10 cellular contexts compared by ENCODE assay signal in the genomic region with DNA sequence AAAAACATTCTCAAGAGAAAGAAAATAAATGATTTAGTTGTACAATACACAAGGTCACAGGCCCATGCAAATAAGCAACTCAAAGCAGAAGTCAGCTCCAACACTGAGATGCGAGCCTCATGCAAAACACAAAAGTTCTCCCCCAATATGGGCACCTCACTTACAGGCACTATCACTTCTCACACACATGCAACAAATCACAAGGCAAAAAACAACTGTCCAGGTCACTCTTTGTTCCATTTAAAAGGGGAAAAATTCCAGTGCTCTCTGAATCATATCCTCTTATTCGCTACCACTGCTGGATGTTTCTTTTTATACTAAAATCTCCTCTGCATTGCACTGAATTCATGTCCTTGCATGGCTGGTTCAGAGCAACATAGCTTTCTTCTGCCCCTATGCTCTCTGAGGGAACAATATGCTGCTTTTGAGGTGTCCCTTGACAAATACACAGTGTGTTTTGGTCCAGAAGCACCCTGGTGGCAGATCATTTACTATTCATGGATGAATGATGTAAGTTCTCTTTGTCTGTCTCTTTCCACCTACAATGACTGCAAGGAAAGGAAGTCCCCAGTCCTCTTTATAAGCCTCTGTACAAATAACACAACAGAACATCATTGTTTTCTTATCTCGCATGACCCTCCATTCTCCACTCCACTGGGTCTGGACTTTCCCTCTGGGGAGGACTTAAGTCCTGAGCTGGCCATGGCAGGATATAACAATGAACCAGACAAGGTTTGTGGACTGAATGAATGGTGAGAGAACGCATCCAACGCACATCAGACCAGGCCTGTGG.
DNase-seq lines count a peak whose midpoint lies in the region; ATAC-seq, FAIRE-seq and TF ChIP-seq lines count a peak whose summit lies in the region.
"Had no signal": no experiment of that assay in that cellular context is flagged by ENCODE, and none has a peak within 500 bp of the region (broad histone marks: within the 10 kb centered on the region; RNA-seq: fewer than 3 reads in every experiment).

No MANE protein-coding gene starts in this region.

- no peaks in the 10 kb centered on the region; the same call in 1 of the 2 replicates for H4K20me1 ChIP-seq in HepG2 (ENCODE audit: insufficient read depth, low read length)

- intact Hi-C loops in HepG2 (cut with micrococcal nuclease; ENCODE audit: unreplicated experiment) (loop anchor here (2.0 kb wide), 1 partner anchor 16 kb away; no protein-coding TSS in a partner anchor), right lobe of liver (cut with DNase I) (no loop called here), transverse colon (cut with DNase I; ENCODE audit: low total_unique reads) (no loop called here)
- intact Hi-C loops in activated CD8-positive, alpha-beta T cell treated with anti-CD3 and anti-CD28 coated beads for 36 hours (cut with micrococcal nuclease) = no loop called here

- H3K27me3 Mint-ChIP-seq in activated CD8-positive, alpha-beta T cell treated with anti-CD3 and anti-CD28 coated beads for 36 hours = no peaks in the 10 kb centered on the region

- H3K79me2 ChIP-seq in HepG2 (ENCODE audit: insufficient read depth, low read length) = no peaks in the 10 kb centered on the region

- FAIRE-seq in HepG2 (lab: Jason Lieb, UNC) = peak; percentile 59

- DNase-seq in HepG2 (ENCODE audit: low spot score) (peak; percentile 93), right lobe of liver (no peak), amniotic stem cell (lab: John Stamatoyannopoulos, UW) (no peak), G401 (ENCODE audit: low spot score) (no peak), transverse colon (no peak), SIG-M5 (lab: John Stamatoyannopoulos, UW) (no peak)
- no peak for DNase-seq in activated CD8-positive, alpha-beta T cell treated with anti-CD3 and anti-CD28 coated beads for 36 hours
- DNase-seq: DND-41 had no signal

- H3K9me3 ChIP-seq in HepG2 (ENCODE audit: low read length) (no peaks in the 10 kb centered on the region), right lobe of liver (no peaks in the 10 kb centered on the region), transverse colon (no peaks in the 10 kb centered on the region)
- H3K9me3 ChIP-seq: Peyer's patch had no signal

- peak in 1 of 2 experiments; percentile 67; a peak in 2 of 4 replicates for TF ChIP-seq EP300 in HepG2 (IDR thresholded peaks at IDR 0.05; ENCODE audit: low read depth in 2 of 2, low read length in 2 of 2)
- peak; percentile 13; the same call in 1 of the 2 replicates for TF ChIP-seq EP300 in HepG2 (CRISPR knock-in tag; IDR thresholded peaks at IDR 0.05; ENCODE audit: borderline replicate concordance)
- no peak for TF ChIP-seq EP300 in transverse colon (IDR thresholded peaks at IDR 0.05; ENCODE audit: low read depth)

- BruUV-seq in HepG2 (replicated peaks; lab: Mats Ljungman, UMichigan) = no TSS peak

- no peak for TF ChIP-seq CTCF in HepG2 (CRISPR knock-in tag; IDR thresholded peaks at IDR 0.05)
- no peak for TF ChIP-seq CTCF in right lobe of liver (IDR thresholded peaks at IDR 0.05)
- TF ChIP-seq CTCF in activated CD8-positive, alpha-beta T cell treated with anti-CD3 and anti-CD28 coated beads for 36 hours (IDR thresholded peaks at IDR 0.05) = no peak
- TF ChIP-seq CTCF in transverse colon (IDR thresholded peaks at IDR 0.05) = no peak

- 70% methylated on average over 5 of the region's 5 CpGs for WGBS in HepG2 (ENCODE audit: low lambda C conversion rate)
- WGBS in right lobe of liver (ENCODE audit: insufficient coverage, low coverage, low lambda C conversion rate, missing lambda C conversion rate) = 83% methylated on average over 5 of the region's 5 CpGs
- WGBS in transverse colon (ENCODE audit: low coverage in 1 of 2), 2 donors = 78 to 85% methylated on average over 4 to 5 of the region's 5 CpGs

- H3K36me3 Mint-ChIP-seq in activated CD8-positive, alpha-beta T cell treated with anti-CD3 and anti-CD28 coated beads for 36 hours (ENCODE audit: low read depth) = peaks cover 30% of the 10 kb centered on the region

- H3K36me3 ChIP-seq in HepG2 (replicated peaks in 1 of 2; ENCODE audit: control insufficient read depth in 1 of 2, insufficient read depth in 2 of 2, low read length in 2 of 2) (peaks cover 0 to 8% of the 10 kb centered on the region in 2 experiments; a peak in 2 of 5 replicates), right lobe of liver (no peaks in the 10 kb centered on the region), transverse colon (no peaks in the 10 kb centered on the region)
- H3K36me3 ChIP-seq: Peyer's patch had no signal

- H3K4me1 Mint-ChIP-seq in activated CD8-positive, alpha-beta T cell treated with anti-CD3 and anti-CD28 coated beads for 36 hours (ENCODE audit: low read depth) = peaks cover 5% of the 10 kb centered on the region

- H3K4me1 ChIP-seq in HepG2 (ENCODE audit: insufficient read depth, low read length) (peaks cover 45% of the 10 kb centered on the region), right lobe of liver (no peaks in the 10 kb centered on the region), transverse colon (no peaks in the 10 kb centered on the region)
- H3K4me1 ChIP-seq: Peyer's patch had no signal

- no peak overlapping the region for H2AFZ ChIP-seq in HepG2 (ENCODE audit: low read length)

- no peaks in the 10 kb centered on the region for H3K27me3 ChIP-seq in HepG2 (ENCODE audit: control insufficient read depth in 1 of 2, insufficient read depth in 2 of 2, low read length in 2 of 2)
- no peaks in the 10 kb centered on the region for H3K27me3 ChIP-seq in right lobe of liver
- H3K27me3 ChIP-seq in transverse colon = no peaks in the 10 kb centered on the region
- H3K27me3 ChIP-seq: Peyer's patch had no signal

- H3K27ac ChIP-seq in HepG2 (ENCODE audit: extremely low read length, insufficient read depth, low read length) = peak overlapping the region; percentile 47
- H3K27ac ChIP-seq in right lobe of liver = no peak overlapping the region
- H3K27ac ChIP-seq in transverse colon = no peak overlapping the region

- no peak for TF ChIP-seq POLR2A in HepG2 (IDR thresholded peaks at IDR 0.05; ENCODE audit: insufficient read depth in 1 of 2, low read depth in 2 of 2, low read length in 2 of 2)
- TF ChIP-seq POLR2A in right lobe of liver (IDR thresholded peaks at IDR 0.05) = no peak
- no peak for TF ChIP-seq POLR2A in transverse colon (IDR thresholded peaks at IDR 0.05)

- no peaks in the 10 kb centered on the region for H3K9me3 Mint-ChIP-seq in activated CD8-positive, alpha-beta T cell treated with anti-CD3 and anti-CD28 coated beads for 36 hours

- peak overlapping the region; percentile 1 for H3K27ac Mint-ChIP-seq in activated CD8-positive, alpha-beta T cell treated with anti-CD3 and anti-CD28 coated beads for 36 hours

- no peak overlapping the region for H3K4me3 Mint-ChIP-seq in activated CD8-positive, alpha-beta T cell treated with anti-CD3 and anti-CD28 coated beads for 36 hours

- no peak overlapping the region for H3K9ac ChIP-seq in HepG2 (ENCODE audit: insufficient read depth, low read depth, low read length)

- no peak for TF ChIP-seq RAD21 in HepG2 (CRISPR knock-in tag; IDR thresholded peaks at IDR 0.05)

- H3K4me3 ChIP-seq in HepG2 (replicated peaks in 1 of 3; ENCODE audit: insufficient read depth in 1 of 3, low read depth in 2 of 3, low read length in 3 of 3) = no peak overlapping the region
- no peak overlapping the region for H3K4me3 ChIP-seq in right lobe of liver
- no peak overlapping the region for H3K4me3 ChIP-seq in transverse colon
- H3K4me3 ChIP-seq: Peyer's patch had no signal

- CTCF ChIA-PET in HepG2 (lab: Yijun Ruan, JAX; ENCODE audit: low intra/inter-chr PET ratio, low total read pairs) = interaction anchor here (1.0 kb wide), 1 partner anchor 22 kb away, joined by 3 read pairs; no protein-coding TSS in a partner anchor
- CTCF ChIA-PET in activated CD8-positive, alpha-beta T cell treated with anti-CD3 and anti-CD28 coated beads for 36 hours (lab: Charles Lee) = interaction anchor here (0.7 kb wide), 1 partner anchor 16 kb away, joined by 3 read pairs; no protein-coding TSS in a partner anchor

- in situ Hi-C loops in HepG2 (cut with HindIII; ENCODE audit: extremely low pct_ligation_motif_present, low pct_unique_long_range_greater_than_20kb) (no loop called here), G401 (cut with HindIII; ENCODE audit: low sequenced_read_pairs) (no loop called here), transverse colon (cut with MboI; ENCODE audit: low pct_ligation_motif_present in 1 of 4, low pct_unique_long_range_greater_than_20kb in 1 of 4, low sequenced_read_pairs in 3 of 4) (no loop called here)

- ATAC-seq in HepG2 (peak; percentile 92), right lobe of liver (no peak), HG03064 (IDR thresholded peaks at IDR 0.05; ENCODE audit: low read depth, unreplicated experiment) (peak; percentile 48)
- ATAC-seq in activated CD8-positive, alpha-beta T cell treated with anti-CD3 and anti-CD28 coated beads for 36 hours = no peak

- POLR2A ChIA-PET in HepG2 (lab: Yijun Ruan, JAX) = interaction anchor here (0.9 to 1.0 kb wide), 2 partner anchors 17 to 338 kb away, joined by 3 read pairs; a partner anchor contains a TSS
- POLR2A ChIA-PET in activated CD8-positive, alpha-beta T cell treated with anti-CD3 and anti-CD28 coated beads for 36 hours (lab: Charles Lee) = no interaction called here

- H3K4me2 ChIP-seq in HepG2 (ENCODE audit: low read depth, low read length) = no peak overlapping the region

TF ChIP-seq in HepG2, 621 proteins besides CTCF, POLR2A, EP300 and RAD21 (continues in another document):
- no peak for TF ChIP-seq ZMYM3 (CRISPR knock-in tag; IDR thresholded peaks at IDR 0.05)
- peak; percentile 44 for TF ChIP-seq NR2F6 (IDR thresholded peaks at IDR 0.05)
- TF ChIP-seq NR2F6 (CRISPR knock-in tag; IDR thresholded peaks at IDR 0.05) = 0 out of 2 replicates have a peak, but pooled peaks have one; percentile 6
- no peak for TF ChIP-seq HMGA1 (CRISPR knock-in tag; conservative IDR thresholded peaks at IDR 0.05)
- TF ChIP-seq NCOR1 (IDR thresholded peaks at IDR 0.05; ENCODE audit: borderline replicate concordance, low read length) = peak; percentile 38; the same call in 1 of the 2 replicates
- TF ChIP-seq EEA1 (CRISPR knock-in tag; IDR thresholded peaks at IDR 0.05; ENCODE audit: borderline replicate concordance) = no peak
- TF ChIP-seq FOXA3 (CRISPR knock-in tag; IDR thresholded peaks at IDR 0.05) = peak; percentile 44
- TF ChIP-seq MEF2D (CRISPR knock-in tag; IDR thresholded peaks at IDR 0.05) = no peak
- no peak for TF ChIP-seq ZNF543 (CRISPR knock-in tag; IDR thresholded peaks at IDR 0.05)
- TF ChIP-seq GATAD2A (CRISPR knock-in tag; IDR thresholded peaks at IDR 0.05) = peak; percentile 48; the same call in 1 of the 2 replicates
- TF ChIP-seq HDAC2 (CRISPR knock-in tag; IDR thresholded peaks at IDR 0.05) = 0 out of 2 replicates have a peak, but pooled peaks have one; percentile 13
- no peak for TF ChIP-seq ZNF546 (CRISPR knock-in tag; conservative IDR thresholded peaks at IDR 0.05)

Comparison
In these comparisons a context has a peak if more than half of its experiments do, and no peak if none do; other contexts are left out.
1. ATAC-seq: peak in HepG2 (single experiment) and HG03064 (single experiment); none in right lobe of liver (0 of 4) and activated CD8-positive, alpha-beta T cell treated with anti-CD3 and anti-CD28 coated beads for 36 hours (single experiment).